Comparison of ENCODE assay signal across 8 cellular contexts in genomic region chr2:95687850-95688249, GRCh38.
DNase-seq lines count a peak whose midpoint lies in the region; ATAC-seq, FAIRE-seq and TF ChIP-seq lines count a peak whose summit lies in the region.
"Not testable (repeated sequence)": the region's sequence is repeated elsewhere in the genome, so short reads cannot be mapped to it uniquely, and the experiment has no call there.

No MANE protein-coding gene starts in this region.

- not testable (repeated sequence) for H3K27ac ChIP-seq in A549; SK-N-SH (ENCODE audit: low read depth in 2 of 2, low read length in 1 of 2)
- H3K27ac ChIP-seq in suprapubic skin: peak overlapping the region; percentile 24

- not testable (repeated sequence) for TF ChIP-seq RAD21 in A549 (conservative IDR thresholded peaks at IDR 0.05 in 1 of 2, IDR thresholded peaks at IDR 0.05 in 1 of 2); SK-N-SH (IDR thresholded peaks at IDR 0.05; ENCODE audit: low read length)

- H3K36me3 ChIP-seq in SK-N-SH (replicated peaks in 1 of 2; ENCODE audit: control insufficient read depth in 1 of 2, insufficient read depth in 2 of 2, low read length in 1 of 2); bronchial epithelial cell (ENCODE audit: control insufficient read depth, insufficient read depth, low read length); suprapubic skin: not testable (repeated sequence)

- H3K4me3 ChIP-seq in A549; SK-N-SH (ENCODE audit: low read depth in 2 of 2, low read length in 1 of 2); bronchial epithelial cell (ENCODE audit: low read depth, low read length); suprapubic skin: not testable (repeated sequence)

- not testable (repeated sequence) for H3K9me3 ChIP-seq in A549, SK-N-SH, suprapubic skin

- H2AFZ ChIP-seq in SK-N-SH (ENCODE audit: low read depth): peak overlapping the region; percentile 31; the same call in 1 of the 2 replicates

- H3K4me2 ChIP-seq in A549: peak overlapping the region; percentile 12; the same call in 1 of the 3 replicates
- not testable (repeated sequence) for H3K4me2 ChIP-seq in SK-N-SH

- not testable (repeated sequence) for H3K9me2 ChIP-seq in SK-N-SH

- H3K27me3 ChIP-seq in SK-N-SH (ENCODE audit: insufficient read depth); bronchial epithelial cell (ENCODE audit: control insufficient read depth, insufficient read depth, low read length); suprapubic skin: not testable (repeated sequence)

- not testable (repeated sequence) for H4K20me1 ChIP-seq in SK-N-SH (ENCODE audit: insufficient read depth)

- H3F3A ChIP-seq in SK-N-SH (replicated peaks; ENCODE audit: insufficient read depth): peaks cover 15% of the 10 kb centered on the region

- not testable (repeated sequence) for TF ChIP-seq CTCF in A549 (IDR thresholded peaks at IDR 0.05); SK-N-SH (IDR thresholded peaks at IDR 0.05); bronchial epithelial cell (IDR thresholded peaks at IDR 0.05; ENCODE audit: insufficient read depth, low read length, severe bottlenecking); suprapubic skin (IDR thresholded peaks at IDR 0.05)

- peak; percentile 19 to 37; a peak in 3 of 6 replicates for ATAC-seq in A549

- H3K79me2 ChIP-seq in SK-N-SH (ENCODE audit: insufficient read depth): not testable (repeated sequence)

- H3K4me1 ChIP-seq in A549: peaks cover 21% of the 10 kb centered on the region
- H3K4me1 ChIP-seq in SK-N-SH (ENCODE audit: control insufficient read depth in 1 of 2, insufficient read depth in 2 of 2, low read depth in 1 of 2, low read length in 1 of 2): peaks cover 0 to 12% of the 10 kb centered on the region in 2 experiments; a peak in 2 of 4 replicates
- peaks cover 25% of the 10 kb centered on the region for H3K4me1 ChIP-seq in suprapubic skin

- CTCF ChIA-PET in A549 (lab: Yijun Ruan, JAX); SK-N-SH (lab: Yijun Ruan, JAX): not testable (repeated sequence)

- not testable (repeated sequence) for H3K9ac ChIP-seq in SK-N-SH

- not testable (repeated sequence) for FAIRE-seq in A549 (lab: Jason Lieb, UNC); bronchial epithelial cell (lab: Jason Lieb, UNC)

- 19% methylated on average over 2 of the region's 2 CpGs for WGBS in A549 (ENCODE audit: missing lambda C conversion rate)
- WGBS in SK-N-SH (ENCODE audit: low lambda C conversion rate): 24% methylated on average over 2 of the region's 2 CpGs
- 72% methylated on average over 2 of the region's 2 CpGs for WGBS in suprapubic skin

- TF ChIP-seq POLR2A in A549 (IDR thresholded peaks at IDR 0.05; ENCODE audit: low read length); suprapubic skin (IDR thresholded peaks at IDR 0.05): not testable (repeated sequence)

- not testable (repeated sequence) for DNase-seq in A549 (ENCODE audit: low read depth in 1 of 2, low spot score in 1 of 2); SK-N-SH
- DNase-seq in COLO829 (ENCODE audit: low spot score) (peak; percentile 22), HT1080 (ENCODE audit: low read depth) (peak; percentile 69), bronchial epithelial cell (ENCODE audit: low read depth) (peak; percentile 66), fibroblast of peridontal ligament (ENCODE audit: extremely low read depth) (peak; percentile 73), kidney glomerular epithelial cell (lab: John Stamatoyannopoulos, UW) (peak; percentile 66), suprapubic skin (ENCODE audit: low spot score in 2 of 2) (peak in 1 of 2 donors; percentile 11)

- POLR2A ChIA-PET in A549 (lab: Yijun Ruan, JAX); SK-N-SH (lab: Yijun Ruan, JAX): not testable (repeated sequence)

- not testable (repeated sequence) for TF ChIP-seq EP300 in A549 (IDR thresholded peaks at IDR 0.05); SK-N-SH (IDR thresholded peaks at IDR 0.05; ENCODE audit: borderline replicate concordance in 1 of 2, low read depth in 1 of 2, low read length in 1 of 2); suprapubic skin (IDR thresholded peaks at IDR 0.05)

TF ChIP-seq in A549, 52 proteins besides CTCF, POLR2A, EP300 and RAD21:
- TF ChIP-seq FOSL2 (IDR thresholded peaks at IDR 0.05): not testable (repeated sequence)
- TF ChIP-seq FOSL2 (CRISPR knock-in tag; IDR thresholded peaks at IDR 0.05): peak; percentile 37; the same call in 1 of the 2 replicates
TF ChIP-seq in A549: peak in this region for 1; not testable (repeated sequence) for 51.

TF ChIP-seq in SK-N-SH, 30 proteins besides CTCF, POLR2A, EP300 and RAD21:
- TF ChIP-seq FOSL2 (IDR thresholded peaks at IDR 0.05; ENCODE audit: borderline replicate concordance, low read depth) (peak; percentile 76; the same call in 1 of the 2 replicates), TCF12 (IDR thresholded peaks at IDR 0.05) (peak; percentile 48), NFIC (IDR thresholded peaks at IDR 0.05; ENCODE audit: borderline replicate concordance) (peak; percentile 16; the same call in 1 of the 2 replicates), JUND (IDR thresholded peaks at IDR 0.05) (peak; percentile 73)
- TF ChIP-seq, protein P1, sequence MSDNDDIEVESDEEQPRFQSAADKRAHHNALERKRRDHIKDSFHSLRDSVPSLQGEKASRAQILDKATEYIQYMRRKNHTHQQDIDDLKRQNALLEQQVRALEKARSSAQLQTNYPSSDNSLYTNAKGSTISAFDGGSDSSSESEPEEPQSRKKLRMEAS (IDR thresholded peaks at IDR 0.05; ENCODE audit: low read depth): peak; percentile 55
